In genomic region chr4:186192068-186192751, GRCh38 we compare ENCODE assay signal across 8 cellular contexts. TPM values are rescaled to one million over a fixed set of nuclear protein-coding genes. Genes with fewer than 3 reads are reported as not detected.
DNase-seq lines count a peak whose midpoint lies in the region; ATAC-seq and TF ChIP-seq lines count a peak whose summit lies in the region.

No MANE protein-coding gene starts in this region.

- H3K4me3 Mint-ChIP-seq in CD8-positive, alpha-beta T cell = peak overlapping the region; percentile 90

- H3K4me3 ChIP-seq in CD8-positive, alpha-beta T cell (ENCODE audit: low read depth, low read length) = peak overlapping the region; percentile 73
- H3K4me3 ChIP-seq in NB4 (ENCODE audit: low read depth, low read length) = peak overlapping the region; percentile 62
- H3K4me3 ChIP-seq in esophagus squamous epithelium = peak overlapping the region; percentile 71 to 96 (median 83)
- H3K4me3 ChIP-seq in mucosa of rectum (ENCODE audit: low read length in 2 of 2) = peak overlapping the region; percentile 93 to 95
- H3K4me3 ChIP-seq in tibial artery = peak overlapping the region; percentile 60 to 80

- POLR2A ChIA-PET in CD8-positive, alpha-beta T cell (lab: Charles Lee) = interaction anchor here (0.9 to 3.5 kb wide), 6 partner anchors 10 to 767 kb away, joined by 3 to 18 read pairs (median 8); no protein-coding TSS in a partner anchor

- DNase-seq in CD8-positive, alpha-beta T cell = peak in 4 of 7 experiments; percentile 22 to 45 (median 34)
- DNase-seq in NB4 (ENCODE audit: low read depth) (peak; percentile 61), activated T-cell treated with anti-CD3 and anti-CD28 coated beads for 48 hours (ENCODE audit: low read depth) (peak; percentile 25), esophagus squamous epithelium (lab: John Stamatoyannopoulos, UW) (no peak), tibial artery (peak; percentile 56 to 78)

- peaks cover 60% of the 10 kb centered on the region for H3K4me1 Mint-ChIP-seq in CD8-positive, alpha-beta T cell (ENCODE audit: low read depth)

- CTCF ChIA-PET in CD8-positive, alpha-beta T cell (lab: Charles Lee) = interaction anchor here (0.8 to 2.8 kb wide), 2 partner anchors 9 to 155 kb away, joined by 3 to 8 read pairs; no protein-coding TSS in a partner anchor

- 3 to 7% methylated on average over 16 to 21 of the region's 24 CpGs for WGBS in esophagus squamous epithelium, 2 donors

- no peaks in the 10 kb centered on the region for H3K27me3 ChIP-seq in CD8-positive, alpha-beta T cell (ENCODE audit: insufficient read depth, low read length)
- no peaks in the 10 kb centered on the region for H3K27me3 ChIP-seq in esophagus squamous epithelium
- H3K27me3 ChIP-seq in mucosa of rectum (ENCODE audit: control insufficient read depth in 2 of 2, insufficient read depth in 2 of 2, low read length in 2 of 2) = no peaks in the 10 kb centered on the region
- no peaks in the 10 kb centered on the region for H3K27me3 ChIP-seq in tibial artery

- no peaks in the 10 kb centered on the region for H3K9me3 Mint-ChIP-seq in CD8-positive, alpha-beta T cell

- H3K36me3 Mint-ChIP-seq in CD8-positive, alpha-beta T cell = peaks cover 29% of the 10 kb centered on the region

- peaks cover 25% of the 10 kb centered on the region for H3K4me1 ChIP-seq in CD8-positive, alpha-beta T cell (ENCODE audit: insufficient read depth, low read length)
- H3K4me1 ChIP-seq in esophagus squamous epithelium (peaks cover 0 to 43% (median 18%) of the 10 kb centered on the region in 3 donors), mucosa of rectum (ENCODE audit: control insufficient read depth in 2 of 2, insufficient read depth in 2 of 2, low read length in 2 of 2) (peaks cover 14 to 15% of the 10 kb centered on the region in 2 donors), tibial artery (peaks cover 0 to 25% (median 14%) of the 10 kb centered on the region in 4 donors)

- peak overlapping the region; percentile 89 for H3K27ac ChIP-seq in CD8-positive, alpha-beta T cell (ENCODE audit: low read depth, low read length)
- H3K27ac ChIP-seq in esophagus squamous epithelium (peak overlapping the region; percentile 84 to 99 (median 95)), mucosa of rectum (ENCODE audit: low read depth in 2 of 2, low read length in 2 of 2) (peak overlapping the region; percentile 97 to 98), tibial artery (peak overlapping the region; percentile 92 to 93)

- no peaks in the 10 kb centered on the region for H3K27me3 Mint-ChIP-seq in CD8-positive, alpha-beta T cell (ENCODE audit: low read depth)

- H3K36me3 ChIP-seq in CD8-positive, alpha-beta T cell (ENCODE audit: insufficient read depth, low read length) = no peaks in the 10 kb centered on the region
- H3K36me3 ChIP-seq in esophagus squamous epithelium (peaks cover 0 to 22% (median 0%) of the 10 kb centered on the region in 3 donors), mucosa of rectum (ENCODE audit: control insufficient read depth in 2 of 2, insufficient read depth in 2 of 2, low read length in 2 of 2) (peaks cover 7 to 11% of the 10 kb centered on the region in 2 donors), tibial artery (peaks cover 5 to 17% (median 8%) of the 10 kb centered on the region in 3 donors)

- peak overlapping the region; percentile 93 to 98 for H3K9ac ChIP-seq in mucosa of rectum (ENCODE audit: low read depth in 1 of 2, low read length in 2 of 2)

- no peak for TF ChIP-seq CTCF in CD8-positive, alpha-beta T cell (IDR thresholded peaks at IDR 0.05)
- TF ChIP-seq CTCF in NB4 (IDR thresholded peaks at IDR 0.05; ENCODE audit: low read depth, low read length) = no peak
- no peak for TF ChIP-seq CTCF in esophagus squamous epithelium (IDR thresholded peaks at IDR 0.05)
- no peak for TF ChIP-seq CTCF in tibial artery (IDR thresholded peaks at IDR 0.05)

- TF ChIP-seq POLR2A in NB4 (IDR thresholded peaks at IDR 0.05; ENCODE audit: extremely low read depth, insufficient read length) (no peak), esophagus squamous epithelium (IDR thresholded peaks at IDR 0.05) (no peak)

- H3K9me3 ChIP-seq in CD8-positive, alpha-beta T cell (ENCODE audit: low read length) = no peaks in the 10 kb centered on the region
- H3K9me3 ChIP-seq in esophagus squamous epithelium (no peaks in the 10 kb centered on the region), mucosa of rectum (ENCODE audit: control insufficient read depth in 2 of 2, low read length in 2 of 2) (no peaks in the 10 kb centered on the region), tibial artery (no peaks in the 10 kb centered on the region)

- peak overlapping the region; percentile 97 for H3K27ac Mint-ChIP-seq in CD8-positive, alpha-beta T cell

- intact Hi-C loops in CD8-positive, alpha-beta T cell (cut with DNase I, micrococcal nuclease) = loop anchor here (5.0 to 10.0 kb wide), 7 partner anchors 767 to 1717 kb away; partner anchors contain the start of genes ACSL1 (in 1 of the 2), ANKRD37 (in 1 of the 2), CASP3 (in 1 of the 2) and CFAP97 (in 1 of the 2)
- intact Hi-C loops in esophagus squamous epithelium (cut with DNase I) = no loop called here
- intact Hi-C loops in tibial artery (cut with DNase I; ENCODE audit: low total_unique reads) = loop anchor here (5.0 kb wide), 1 partner anchor 40 kb away; no protein-coding TSS in a partner anchor

- ATAC-seq in CD8-positive, alpha-beta T cell = peak; percentile 6
- peak; percentile 23 for ATAC-seq in GM21723 (IDR thresholded peaks at IDR 0.05; ENCODE audit: unreplicated experiment)
- ATAC-seq in HG03280 (IDR thresholded peaks at IDR 0.05; ENCODE audit: unreplicated experiment) = no peak

RNA-seq across cellular contexts. Expression of gene CYP4V2, which starts 0.8 kb away (rescaled TPM):
- total RNA-seq in CD8-positive, alpha-beta T cell = 1 to 10 TPM; 7.9 to 9.9 TPM
- total RNA-seq in esophagus squamous epithelium = 10 to 100 TPM in 1 of 4 donors, 1 to 10 TPM in 3; 1.4 to 18.1 (median 7.0) TPM

RNA-seq across cellular contexts. Expression of gene KLKB1, which starts 35.1 kb away (rescaled TPM):
- total RNA-seq in CD8-positive, alpha-beta T cell = under 1 TPM; 0.25 to 0.35 TPM
- total RNA-seq in esophagus squamous epithelium = 1 to 10 TPM in 1 of 4 donors, under 1 TPM in 1, not detected in 2; 0.57 to 2.0 TPM
